8 cellular contexts compared by ENCODE assay signal in the genomic region with DNA sequence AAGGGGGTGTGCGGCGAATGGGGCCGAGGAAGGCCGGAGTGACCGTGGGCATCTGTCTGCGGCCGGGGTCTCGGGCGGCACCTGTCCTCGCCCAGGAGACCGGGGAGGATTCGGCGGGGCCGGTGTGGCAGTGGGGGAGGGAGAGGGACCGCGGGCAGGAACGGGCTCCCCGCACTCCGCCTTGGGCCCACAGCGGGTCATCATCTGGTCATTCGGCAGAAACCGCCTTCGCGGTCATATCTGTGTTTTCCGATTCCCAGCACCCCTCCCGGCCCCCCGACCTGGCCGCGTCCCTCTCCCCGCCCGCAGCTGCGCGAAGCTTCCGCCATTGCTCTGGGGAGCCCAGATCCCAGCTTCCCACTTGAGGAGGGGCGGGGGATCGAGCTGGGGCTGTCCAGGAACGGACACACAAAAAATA. TPM values are rescaled to one million over a fixed set of nuclear protein-coding genes. Genes with fewer than 3 reads are reported as not detected.
DNase-seq lines count a peak whose midpoint lies in the region; ATAC-seq, FAIRE-seq and TF ChIP-seq lines count a peak whose summit lies in the region.

No MANE protein-coding gene starts in this region.

- H3K27ac Mint-ChIP-seq in T-helper 2 cell treated with Interferon-gamma antibody and Interleukin-4, amounts not matched to agents 5 μg/mL and 100 μg/mL, for 36 hours, result peak overlapping the region; percentile 52

- DNase-seq in AG20443 (ENCODE audit: low spot score) (peak; percentile 71), H54 (ENCODE audit: insufficient read length, low spot score) (peak; percentile 38), esophagus squamous epithelium (lab: John Stamatoyannopoulos, UW) (no peak), vagina (ENCODE audit: extremely low spot score in 2 of 2) (peak in 1 of 2 donors; percentile 86)
- DNase-seq in T-helper 2 cell treated with Interferon-gamma antibody and Interleukin-4, amounts not matched to agents 5 μg/mL and 100 μg/mL, for 36 hours (ENCODE audit: low spot score), result no peak

- no peak for TF ChIP-seq POLR2A in H54 (IDR thresholded peaks at IDR 0.05; ENCODE audit: low read depth, low read length)
- TF ChIP-seq POLR2A in esophagus squamous epithelium (IDR thresholded peaks at IDR 0.05), result no peak
- peak in 1 of 2 donors; percentile 9 for TF ChIP-seq POLR2A in vagina (IDR thresholded peaks at IDR 0.05)

- peak overlapping the region; percentile 86 for H3K9ac ChIP-seq in mucosa of stomach (ENCODE audit: low read length)

- FAIRE-seq in H54 (lab: Jason Lieb, UNC), result no peak

- H3K27me3 Mint-ChIP-seq in T-helper 2 cell treated with Interferon-gamma antibody and Interleukin-4, amounts not matched to agents 5 μg/mL and 100 μg/mL, for 36 hours (ENCODE audit: low read depth), result peaks cover 33% of the 10 kb centered on the region

- 0 to 2% methylated on average over 21 to 24 of the region's 37 CpGs for WGBS in esophagus squamous epithelium, 2 donors

- ATAC-seq in HG03457 (IDR thresholded peaks at IDR 0.05; ENCODE audit: unreplicated experiment) (no peak), GM21526 (IDR thresholded peaks at IDR 0.05; ENCODE audit: low FRiP score, unreplicated experiment) (no peak)

- H3K27me3 ChIP-seq in esophagus squamous epithelium (peaks cover 0 to 6% (median 0%) of the 10 kb centered on the region in 4 donors), mucosa of stomach (ENCODE audit: control insufficient read depth, insufficient read depth, low read length) (peaks cover 28% of the 10 kb centered on the region), vagina (no peaks in the 10 kb centered on the region)

- no peaks in the 10 kb centered on the region for H3K9me3 ChIP-seq in esophagus squamous epithelium
- H3K9me3 ChIP-seq in mucosa of stomach (ENCODE audit: control insufficient read depth, low read length), result no peaks in the 10 kb centered on the region
- H3K9me3 ChIP-seq in vagina, result no peaks in the 10 kb centered on the region

- peaks cover 0 to 12% (median 0%) of the 10 kb centered on the region in 3 donors for H3K36me3 ChIP-seq in esophagus squamous epithelium
- H3K36me3 ChIP-seq in mucosa of stomach (ENCODE audit: control insufficient read depth, insufficient read depth, low read length), result no peaks in the 10 kb centered on the region
- H3K36me3 ChIP-seq in vagina, result peaks cover 0 to 5% of the 10 kb centered on the region in 2 donors

- peaks cover 38% of the 10 kb centered on the region for H3K4me1 Mint-ChIP-seq in T-helper 2 cell treated with Interferon-gamma antibody and Interleukin-4, amounts not matched to agents 5 μg/mL and 100 μg/mL, for 36 hours (ENCODE audit: low read depth)

- H3K9me3 Mint-ChIP-seq in T-helper 2 cell treated with Interferon-gamma antibody and Interleukin-4, amounts not matched to agents 5 μg/mL and 100 μg/mL, for 36 hours, result no peaks in the 10 kb centered on the region

- peak overlapping the region; percentile 81 to 98 (median 93) for H3K27ac ChIP-seq in esophagus squamous epithelium
- peak overlapping the region; percentile 97 for H3K27ac ChIP-seq in vagina

- TF ChIP-seq CTCF in esophagus squamous epithelium (IDR thresholded peaks at IDR 0.05) (no peak), vagina (IDR thresholded peaks at IDR 0.05) (no peak)

- H3K4me3 ChIP-seq in esophagus squamous epithelium (peak overlapping the region; percentile 47 to 94 (median 78)), mucosa of stomach (ENCODE audit: low read length) (peak overlapping the region; percentile 67), vagina (peak overlapping the region; percentile 79 to 80)

- intact Hi-C loops in esophagus squamous epithelium (cut with DNase I), result loop anchor here (10.0 kb wide), 2 partner anchors 52 to 112 kb away; a partner anchor contains a TSS
- intact Hi-C loops in vagina (cut with DNase I), result no loop called here

- H3K4me1 ChIP-seq in esophagus squamous epithelium, result peaks cover 24 to 60% (median 32%) of the 10 kb centered on the region in 3 donors
- peaks cover 32% of the 10 kb centered on the region for H3K4me1 ChIP-seq in mucosa of stomach (ENCODE audit: control insufficient read depth, insufficient read depth, low read length)
- peaks cover 47% of the 10 kb centered on the region for H3K4me1 ChIP-seq in vagina

- H3K4me3 Mint-ChIP-seq in T-helper 2 cell treated with Interferon-gamma antibody and Interleukin-4, amounts not matched to agents 5 μg/mL and 100 μg/mL, for 36 hours, result peak overlapping the region; percentile 87

- peaks cover 13% of the 10 kb centered on the region for H3K36me3 Mint-ChIP-seq in T-helper 2 cell treated with Interferon-gamma antibody and Interleukin-4, amounts not matched to agents 5 μg/mL and 100 μg/mL, for 36 hours (ENCODE audit: low read depth)

RNA-seq across cellular contexts. Expression of a gene that starts 0.8 kb away (rescaled TPM):
- total RNA-seq in esophagus squamous epithelium, result 10 to 100 TPM in 2 of 4 donors, 1 to 10 TPM in 2; 7.8 to 27.7 (median 11.8) TPM
- total RNA-seq in vagina, result 31.7 TPM

RNA-seq across cellular contexts. Expression of a gene that starts 29.0 kb away (rescaled TPM):
- total RNA-seq in esophagus squamous epithelium (1 to 10 TPM in 1 of 4 donors, under 1 TPM in 3; 0.26 to 2.3 (median 0.63) TPM), vagina (9.3 TPM)

Comparison
In these comparisons a context has a peak if more than half of its experiments do, and no peak if none do; other contexts are left out.
1. DNase-seq: peak in AG20443 (single experiment) and H54 (single experiment); none in T-helper 2 cell treated with Interferon-gamma antibody and Interleukin-4, amounts not matched to agents 5 μg/mL and 100 μg/mL, for 36 hours (single experiment) and esophagus squamous epithelium (single experiment).
2. Peak in every context shown above with its lines, with median percentiles within 50 percentile points of each other: H3K4me3 ChIP-seq.